ENCODE assay signal across 21 cellular contexts in genomic region chr9:129291041-129291501, GRCh38.
DNase-seq lines count a peak whose midpoint lies in the region; ATAC-seq and TF ChIP-seq lines count a peak whose summit lies in the region.
"Had no signal": no experiment of that assay in that cellular context is flagged by ENCODE, and none has a peak within 500 bp of the region (broad histone marks: within the 10 kb centered on the region; RNA-seq: fewer than 3 reads in every experiment).

No MANE protein-coding gene starts in this region.

- H3K27ac ChIP-seq in endodermal cell (ENCODE audit: low read depth, low read length) (no peak overlapping the region), ovary (no peak overlapping the region), prostate gland (no peak overlapping the region)
- H3K27ac ChIP-seq: cardiac muscle cell, SK-N-MC had no signal

- TF ChIP-seq CTCF in endodermal cell (conservative IDR thresholded peaks at IDR 0.05) (no peak), ovary (IDR thresholded peaks at IDR 0.05) (no peak), prostate gland (IDR thresholded peaks at IDR 0.05) (no peak)

- H3K4me3 ChIP-seq in H7 (ENCODE audit: insufficient read depth, low read depth, low read length) (no peak overlapping the region), endodermal cell (ENCODE audit: low read length) (no peak overlapping the region), ovary (no peak overlapping the region), prostate gland (no peak overlapping the region)
- H3K4me3 ChIP-seq: cardiac muscle cell, SK-N-MC, smooth muscle cell had no signal

- H3K9ac ChIP-seq in endodermal cell (ENCODE audit: extremely low read depth, low read length, poor library complexity, severe bottlenecking), result no peak overlapping the region

- peaks cover 5% of the 10 kb centered on the region for H3K4me1 Mint-ChIP-seq in endodermal cell
- H3K4me1 Mint-ChIP-seq: activated CD4-positive, alpha-beta T cell treated with anti-CD3 and anti-CD28 coated beads, Interleukin-2, amount 10 ng/mL, durations not matched to agents 7 days and 5 days; activated naive CD4-positive, alpha-beta T cell treated with anti-CD3 and anti-CD28 coated beads, Interleukin-2, amount 50 U/mL, for 24 hours; CD4-positive, CD25-positive, alpha-beta regulatory T cell had no signal

- H3K27ac Mint-ChIP-seq in endodermal cell, result no peak overlapping the region
- H3K27ac Mint-ChIP-seq: activated CD4-positive, alpha-beta T cell treated with anti-CD3 and anti-CD28 coated beads, Interleukin-2, amount 10 ng/mL, durations not matched to agents 7 days and 5 days; activated naive CD4-positive, alpha-beta T cell treated with anti-CD3 and anti-CD28 coated beads, Interleukin-2, amount 50 U/mL, for 24 hours; dendritic cell treated with granulocyte-macrophage colony-stimulating factor and Interleukin-4, amounts not matched to agents 40 ng/mL and 50 ng/mL, for 4 days; stimulated activated memory B cell treated with anti-CD40 and anti-IgM and Interleukin-4, amounts not matched to agents 10 μg/mL and 1 μg/mL and 100 μg/mL, for 72 hours; T-helper 1 cell treated with Interleukin-12 subunit alpha and Interleukin-12 subunit beta and Interleukin-4 antibody, amounts not matched to agents 30 μg/mL and 1 μg/mL, for 36 hours had no signal

- no peak overlapping the region for H3K4me3 Mint-ChIP-seq in endodermal cell
- H3K4me3 Mint-ChIP-seq: activated CD4-positive, alpha-beta T cell treated with anti-CD3 and anti-CD28 coated beads, Interleukin-2, amount 10 ng/mL, durations not matched to agents 7 days and 5 days; activated naive CD4-positive, alpha-beta T cell treated with anti-CD3 and anti-CD28 coated beads, Interleukin-2, amount 50 U/mL, for 24 hours; CD4-positive, CD25-positive, alpha-beta regulatory T cell; dendritic cell treated with granulocyte-macrophage colony-stimulating factor and Interleukin-4, amounts not matched to agents 40 ng/mL and 50 ng/mL, for 4 days; neural crest cell; stimulated activated memory B cell treated with anti-CD40 and anti-IgM and Interleukin-4, amounts not matched to agents 10 μg/mL and 1 μg/mL and 100 μg/mL, for 72 hours; T-helper 1 cell treated with Interleukin-12 subunit alpha and Interleukin-12 subunit beta and Interleukin-4 antibody, amounts not matched to agents 30 μg/mL and 1 μg/mL, for 36 hours had no signal

- peaks cover 2% of the 10 kb centered on the region for H3K27me3 Mint-ChIP-seq in endodermal cell (ENCODE audit: insufficient read depth)
- H3K27me3 Mint-ChIP-seq: activated naive CD4-positive, alpha-beta T cell treated with anti-CD3 and anti-CD28 coated beads, Interleukin-2, amount 50 U/mL, for 24 hours had no signal

- H3K9me3 ChIP-seq in endodermal cell (ENCODE audit: control insufficient read depth, low read length), result peaks cover 13% of the 10 kb centered on the region
- H3K9me3 ChIP-seq in ovary, result no peaks in the 10 kb centered on the region
- no peaks in the 10 kb centered on the region for H3K9me3 ChIP-seq in prostate gland

- TF ChIP-seq EP300 in ovary (IDR thresholded peaks at IDR 0.05), result no peak

- H3K4me1 ChIP-seq in endodermal cell (ENCODE audit: control insufficient read depth, insufficient read depth, low read length) (no peaks in the 10 kb centered on the region), ovary (ENCODE audit: insufficient read depth) (no peaks in the 10 kb centered on the region), prostate gland (replicated peaks) (no peaks in the 10 kb centered on the region)

- H3K36me3 ChIP-seq in H7 (replicated peaks; ENCODE audit: control insufficient read depth, insufficient read depth, low read length) (no peaks in the 10 kb centered on the region), endodermal cell (ENCODE audit: control insufficient read depth, insufficient read depth, low read length) (no peaks in the 10 kb centered on the region), ovary (no peaks in the 10 kb centered on the region), prostate gland (no peaks in the 10 kb centered on the region)
- H3K36me3 ChIP-seq: cardiac muscle cell had no signal

- TF ChIP-seq POLR2A in ovary (IDR thresholded peaks at IDR 0.05) (no peak), prostate gland (IDR thresholded peaks at IDR 0.05) (no peak)

- H3K27me3 ChIP-seq in H7 (ENCODE audit: control insufficient read depth, insufficient read depth, low read length) (no peaks in the 10 kb centered on the region), endodermal cell (ENCODE audit: control insufficient read depth, insufficient read depth, low read length, poor library complexity, severe bottlenecking) (no peaks in the 10 kb centered on the region), ovary (no peaks in the 10 kb centered on the region), prostate gland (replicated peaks; ENCODE audit: insufficient read depth) (no peaks in the 10 kb centered on the region)
- H3K27me3 ChIP-seq: cardiac muscle cell had no signal

- ATAC-seq in GM21619 (IDR thresholded peaks at IDR 0.05; ENCODE audit: unreplicated experiment), result no peak
- ATAC-seq: stimulated activated memory B cell treated with anti-CD40 and anti-IgM and Interleukin-4, amounts not matched to agents 10 μg/mL and 1 μg/mL and 100 μg/mL, for 72 hours had no signal

- intact Hi-C loops in ovary (cut with DNase I) (no loop called here), prostate gland (cut with DNase I) (no loop called here)

- DNase-seq in AG20443 (ENCODE audit: low spot score) (peak; percentile 8), H7 (peak; percentile 27), endodermal cell (peak; percentile 45), ovary (peak in 4 of 5 donors; percentile 7 to 23 (median 14)), C1 segment of cervical spinal cord (lab: John Stamatoyannopoulos, UW) (no peak), prostate gland (ENCODE audit: low spot score) (no peak)
- DNase-seq: activated CD4-positive, alpha-beta T cell treated with anti-CD3 and anti-CD28 coated beads, Interleukin-2, amount 10 ng/mL, durations not matched to agents 7 days and 5 days; CD4-positive, CD25-positive, alpha-beta regulatory T cell; NCI-H1092; NCI-H1930; NCI-H748 treated with DMSO at 0.1 percent for 48 hours; RPMI8226 had no signal

- no peaks in the 10 kb centered on the region for H3K36me3 Mint-ChIP-seq in endodermal cell (ENCODE audit: low read depth)
- H3K36me3 Mint-ChIP-seq: CD4-positive, CD25-positive, alpha-beta regulatory T cell; stimulated activated memory B cell treated with anti-CD40 and anti-IgM and Interleukin-4, amounts not matched to agents 10 μg/mL and 1 μg/mL and 100 μg/mL, for 72 hours had no signal

- WGBS in endodermal cell (ENCODE audit: insufficient coverage in 1 of 2, insufficient read length in 1 of 2), 2 experiments, result 91 to 97% methylated on average over 6 to 11 of the region's 11 CpGs
- WGBS in ovary, 3 donors, result 85 to 91% (median 87%) methylated on average over 11 of the region's 11 CpGs
- 67% methylated on average over 11 of the region's 11 CpGs for WGBS in prostate gland

- peaks cover 10% of the 10 kb centered on the region for H3K9me3 Mint-ChIP-seq in endodermal cell
- H3K9me3 Mint-ChIP-seq: neural crest cell had no signal

Comparison
In these comparisons a context has a peak if more than half of its experiments do, and no peak if none do; other contexts are left out.
1. DNase-seq: peak in AG20443 (single experiment), H7 (single experiment), endodermal cell (single experiment) and ovary (4 of 5); none in C1 segment of cervical spinal cord (0 of 14) and prostate gland (single experiment).